ENCODE assay signal across 20 cellular contexts in the genomic region with DNA sequence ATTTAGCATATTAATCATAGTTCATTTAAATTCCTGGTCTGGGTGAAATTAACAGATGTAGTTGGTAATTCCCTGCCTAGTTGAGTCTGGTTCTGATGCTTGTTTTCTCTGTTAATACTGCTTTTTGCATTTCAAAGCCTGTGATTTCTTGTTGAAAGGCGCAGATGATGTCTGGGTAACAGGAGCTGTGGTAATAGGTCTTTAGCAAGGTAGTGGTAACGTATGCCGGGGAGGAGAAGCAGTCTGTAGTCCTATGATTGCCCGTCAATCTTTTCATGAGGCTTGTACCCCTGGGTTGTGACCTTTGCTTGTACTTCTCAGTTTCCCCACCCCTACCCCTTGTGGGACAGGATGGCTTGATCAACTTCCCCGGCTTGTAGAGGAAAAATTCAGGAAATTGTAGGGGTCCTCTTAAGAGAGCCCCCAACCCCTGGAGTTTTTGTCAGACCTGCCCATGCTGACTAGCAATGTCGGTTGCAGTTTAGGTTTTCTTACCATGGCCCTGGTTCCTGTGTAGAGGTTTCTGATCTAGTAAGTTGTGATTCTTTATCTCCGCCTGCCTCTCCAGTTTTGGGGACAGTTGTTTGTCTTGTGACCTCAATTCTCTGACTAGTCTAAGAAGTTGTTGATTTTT.
"Had no signal": no experiment of that assay in that cellular context is flagged by ENCODE, and none has a peak within 500 bp of the region (broad histone marks: within the 10 kb centered on the region; RNA-seq: fewer than 3 reads in every experiment).

No MANE protein-coding gene starts in this region.

- H3K27me3 Mint-ChIP-seq: activated naive CD4-positive, alpha-beta T cell treated with anti-CD3 and anti-CD28 coated beads, Interleukin-2, amount 50 U/mL, for 24 hours; naive thymus-derived CD8-positive, alpha-beta T cell had no signal

- H3K4me3 ChIP-seq: heart right ventricle, mucosa of descending colon, prostate gland, skin epidermis, transverse colon had no signal

- H3K36me3 ChIP-seq: prostate gland had no signal

- H3K27ac Mint-ChIP-seq: activated naive CD4-positive, alpha-beta T cell treated with anti-CD3 and anti-CD28 coated beads, Interleukin-2, amount 50 U/mL, for 24 hours; activated T-helper 2 cell treated with anti-CD3 and anti-CD28 coated beads, Interferon-gamma antibody, Interleukin-2, Interleukin-4, amounts not matched to agents 10 μg/mL and 5 μg/mL and 100 μg/mL, durations not matched to agents 14 hours and 24 hours and 36 hours had no signal

- ATAC-seq: heart right ventricle; left lobe of liver; mucosa of descending colon; naive thymus-derived CD8-positive, alpha-beta T cell; right cardiac atrium had no signal

- H3K27me3 ChIP-seq: heart right ventricle, transverse colon had no signal

- H3K4me1 ChIP-seq: prostate gland had no signal

- H3K27ac ChIP-seq: heart right ventricle, prostate gland, skin epidermis, transverse colon had no signal

- H3K9me3 ChIP-seq: mucosa of descending colon, prostate gland, transverse colon had no signal

- H3K4me3 Mint-ChIP-seq: activated naive CD4-positive, alpha-beta T cell treated with anti-CD3 and anti-CD28 coated beads, Interleukin-2, amount 50 U/mL, for 24 hours had no signal

- DNase-seq: activated CD4-positive, alpha-beta T cell treated with anti-CD3 and anti-CD28 coated beads, Interleukin-2, amount 50 U/mL, for 4 hours; activated CD4-positive, CD25-positive, alpha-beta regulatory T cell treated with anti-CD3 and anti-CD28 coated beads, Interleukin-2, amount 50 U/mL, for 72 hours; effector memory CD4-positive, alpha-beta T cell; foreskin melanocyte; heart right ventricle; islet precursor cell; mucosa of descending colon; naive thymus-derived CD8-positive, alpha-beta T cell; occipital lobe; right cardiac atrium; stimulated activated CD4-positive, alpha-beta T cell treated with anti-CD3 and anti-CD28 coated beads, Interleukin-4, amount 100 ng/mL, for 4 hours; stimulated activated CD8-positive, alpha-beta memory T cell treated with anti-CD3 and anti-CD28 coated beads, Interleukin-4, amount 100 ng/mL, for 48 hours; stimulated activated naive CD4-positive, alpha-beta T cell treated with Interleukin-2 at 50 U/mL for 16 hours; T-helper 9 cell; transverse colon had no signal
